In genomic region chr11:86696451-86696850, GRCh38 we compare ENCODE assay signal across 1 cellular context.
TF ChIP-seq lines count a peak whose summit lies in the region.

No MANE protein-coding gene starts in this region.

TF ChIP-seq in GM23338, 12 proteins besides CTCF, POLR2A, EP300 and RAD21 (continued from another document):
- TF ChIP-seq EZH2phosphoT487 (IDR thresholded peaks at IDR 0.05; ENCODE audit: unreplicated experiment) (no peak), REST (IDR thresholded peaks at IDR 0.05; ENCODE audit: unreplicated experiment) (no peak), ETS1 (IDR thresholded peaks at IDR 0.05) (no peak), NANOG (IDR thresholded peaks at IDR 0.05; ENCODE audit: borderline replicate concordance) (no peak), ZNF462 (CRISPR knock-in tag; IDR thresholded peaks at IDR 0.05) (no peak), STAT1 (IDR thresholded peaks at IDR 0.05; ENCODE audit: unreplicated experiment) (no peak), POLR2AphosphoS5 (IDR thresholded peaks at IDR 0.05; ENCODE audit: low read depth) (no peak)
